ENCODE assay signal across 8 cellular contexts in genomic region chr16:77171750-77172635, GRCh38. TPM values are rescaled to one million over a fixed set of nuclear protein-coding genes. Genes with fewer than 3 reads are reported as not detected.
DNase-seq lines count a peak whose midpoint lies in the region; ATAC-seq, FAIRE-seq and TF ChIP-seq lines count a peak whose summit lies in the region.

No MANE protein-coding gene starts in this region.

- H3K27me3 ChIP-seq in bronchial epithelial cell (ENCODE audit: control insufficient read depth, insufficient read depth, low read length): no peaks in the 10 kb centered on the region
- peaks cover 0 to 17% of the 10 kb centered on the region in 2 donors for H3K27me3 ChIP-seq in tibial nerve

- peak; percentile 86 for ATAC-seq in GM19455 (IDR thresholded peaks at IDR 0.05; ENCODE audit: unreplicated experiment)
- peak; percentile 84 for ATAC-seq in HG03565 (IDR thresholded peaks at IDR 0.05; ENCODE audit: unreplicated experiment)

- no peak for FAIRE-seq in bronchial epithelial cell (lab: Jason Lieb, UNC)

- H3K4me3 ChIP-seq in bronchial epithelial cell (ENCODE audit: low read depth, low read length): no peak overlapping the region
- no peak overlapping the region for H3K4me3 ChIP-seq in tibial nerve

- TF ChIP-seq CTCF in bronchial epithelial cell (IDR thresholded peaks at IDR 0.05; ENCODE audit: insufficient read depth, low read length, severe bottlenecking) (peak; percentile 63), tibial nerve (IDR thresholded peaks at IDR 0.05) (peak; percentile 51 to 68 (median 64))

- no peak overlapping the region for H3K27ac ChIP-seq in tibial nerve

- H3K9me3 ChIP-seq in tibial nerve: no peaks in the 10 kb centered on the region

- TF ChIP-seq POLR2A in tibial nerve (IDR thresholded peaks at IDR 0.05): no peak

- H3K36me3 ChIP-seq in bronchial epithelial cell (ENCODE audit: control insufficient read depth, insufficient read depth, low read length): no peaks in the 10 kb centered on the region
- H3K36me3 ChIP-seq in tibial nerve: no peaks in the 10 kb centered on the region

- DNase-seq in NCI-H446 (lab: John Stamatoyannopoulos, UW) (peak; percentile 0 to 26), NCI-H446 treated with DMSO at 0.1 percent for 48 hours (lab: John Stamatoyannopoulos, UW) (no peak), NCI-H82 treated with DMSO at 0.1 percent for 48 hours (lab: John Stamatoyannopoulos, UW; ENCODE audit: unreplicated experiment) (peak; percentile 14), bronchial epithelial cell (ENCODE audit: low read depth) (peak; percentile 64), left kidney (ENCODE audit: low read depth, low spot score) (peak; percentile 82), tibial nerve (ENCODE audit: low spot score in 2 of 2) (peak in 1 of 2 donors; percentile 76)

- no peak for TF ChIP-seq EP300 in tibial nerve (IDR thresholded peaks at IDR 0.05)

- 54 to 68% methylated on average over 5 of the region's 5 CpGs for WGBS in tibial nerve, 2 donors

- H3K4me1 ChIP-seq in tibial nerve: no peaks in the 10 kb centered on the region

RNA-seq across cellular contexts. Expression of gene MON1B, which starts 19.0 kb away (rescaled TPM):
- total RNA-seq in bronchial epithelial cell: 6.8 and 9.2 TPM in 2 replicates
- total RNA-seq in tibial nerve: 10 to 100 TPM; 30.6 to 38.4 (median 34.0) TPM

RNA-seq across cellular contexts. Expression of gene SYCE1L, which starts 27.2 kb away (rescaled TPM):
- total RNA-seq in bronchial epithelial cell (0.38 TPM in 1 of 2 replicates, not detected in the other), tibial nerve (1 to 10 TPM in 1 of 4 donors, not detected in 3; 4.8 TPM)
